Comparison of ENCODE assay signal across 21 cellular contexts in genomic region chr3:178950676-178951075, GRCh38.
DNase-seq lines count a peak whose midpoint lies in the region; ATAC-seq and TF ChIP-seq lines count a peak whose summit lies in the region.
"Had no signal": no experiment of that assay in that cellular context is flagged by ENCODE, and none has a peak within 500 bp of the region (broad histone marks: within the 10 kb centered on the region; RNA-seq: fewer than 3 reads in every experiment).

No MANE protein-coding gene starts in this region.

- peaks cover 7% of the 10 kb centered on the region for H3K4me1 Mint-ChIP-seq in activated CD8-positive, alpha-beta T cell treated with anti-CD3 and anti-CD28 coated beads for 36 hours (ENCODE audit: low read depth)
- no peaks in the 10 kb centered on the region for H3K4me1 Mint-ChIP-seq in activated CD8-positive, alpha-beta T cell treated with anti-CD3 and anti-CD28 coated beads, Interleukin-2, amount 10 ng/mL, durations not matched to agents 7 days and 5 days (ENCODE audit: low read depth)
- no peaks in the 10 kb centered on the region for H3K4me1 Mint-ChIP-seq in natural killer cell treated with Interleukin-12 subunit alpha and Interleukin-12 subunit beta and Interleukin-15 and Interleukin-18, amount 100 ng/mL, for 72 hours (ENCODE audit: low read depth in 2 of 2)
- H3K4me1 Mint-ChIP-seq: activated naive CD4-positive, alpha-beta T cell treated with anti-CD3 and anti-CD28 coated beads, Interleukin-2, amount 10 ng/mL, durations not matched to agents 7 days and 5 days; CD14-positive monocyte; naive thymus-derived CD8-positive, alpha-beta T cell had no signal

- CTCF ChIA-PET in activated CD8-positive, alpha-beta T cell treated with anti-CD3 and anti-CD28 coated beads for 36 hours (lab: Charles Lee): interaction anchor here (1.0 kb wide), 1 partner anchor 17 kb away, joined by 3 read pairs; no protein-coding TSS in a partner anchor
- CTCF ChIA-PET in activated CD8-positive, alpha-beta T cell treated with anti-CD3 and anti-CD28 coated beads, Interleukin-2, amount 10 ng/mL, durations not matched to agents 7 days and 5 days (lab: Charles Lee): no interaction called here

- H3K27me3 Mint-ChIP-seq in activated CD8-positive, alpha-beta T cell treated with anti-CD3 and anti-CD28 coated beads for 36 hours: no peaks in the 10 kb centered on the region
- H3K27me3 Mint-ChIP-seq in activated CD8-positive, alpha-beta T cell treated with anti-CD3 and anti-CD28 coated beads, Interleukin-2, amount 10 ng/mL, durations not matched to agents 7 days and 5 days (ENCODE audit: low read depth): no peaks in the 10 kb centered on the region
- H3K27me3 Mint-ChIP-seq in natural killer cell treated with Interleukin-12 subunit alpha and Interleukin-12 subunit beta and Interleukin-15 and Interleukin-18, amount 100 ng/mL, for 72 hours: no peaks in the 10 kb centered on the region
- H3K27me3 Mint-ChIP-seq: activated naive CD4-positive, alpha-beta T cell treated with anti-CD3 and anti-CD28 coated beads, Interleukin-2, amount 10 ng/mL, durations not matched to agents 7 days and 5 days had no signal

- intact Hi-C loops in activated CD8-positive, alpha-beta T cell treated with anti-CD3 and anti-CD28 coated beads for 36 hours (cut with micrococcal nuclease): no loop called here

- no peak for TF ChIP-seq CTCF in activated CD8-positive, alpha-beta T cell treated with anti-CD3 and anti-CD28 coated beads for 36 hours (IDR thresholded peaks at IDR 0.05)
- TF ChIP-seq CTCF in brain microvascular endothelial cell (IDR thresholded peaks at IDR 0.05; ENCODE audit: low read depth, low read length, missing control alignments): no peak
- no peak for TF ChIP-seq CTCF in kidney epithelial cell (IDR thresholded peaks at IDR 0.05; ENCODE audit: insufficient read depth, low read length, poor library complexity, severe bottlenecking)

- H3K27me3 ChIP-seq in brain microvascular endothelial cell (replicated peaks): no peaks in the 10 kb centered on the region
- no peaks in the 10 kb centered on the region for H3K27me3 ChIP-seq in kidney epithelial cell (ENCODE audit: control insufficient read depth, insufficient read depth, low read length)
- H3K27me3 ChIP-seq: SJSA1, vagina had no signal

- H3K36me3 ChIP-seq in brain microvascular endothelial cell (replicated peaks): no peaks in the 10 kb centered on the region
- no peaks in the 10 kb centered on the region for H3K36me3 ChIP-seq in kidney epithelial cell (ENCODE audit: control insufficient read depth, insufficient read depth, low read length)
- H3K36me3 ChIP-seq: SJSA1, vagina had no signal

- ATAC-seq in activated CD8-positive, alpha-beta T cell treated with anti-CD3 and anti-CD28 coated beads for 36 hours: peak; percentile 83
- no peak for ATAC-seq in activated CD8-positive, alpha-beta T cell treated with anti-CD3 and anti-CD28 coated beads, Interleukin-2, amount 10 ng/mL, durations not matched to agents 7 days and 5 days
- ATAC-seq in HG02981 (IDR thresholded peaks at IDR 0.05; ENCODE audit: unreplicated experiment): peak; percentile 39
- no peak for ATAC-seq in natural killer cell treated with Interleukin-12 subunit alpha and Interleukin-12 subunit beta and Interleukin-15 and Interleukin-18, amount 100 ng/mL, for 72 hours
- ATAC-seq: naive thymus-derived CD8-positive, alpha-beta T cell had no signal

- no peak overlapping the region for H3K27ac ChIP-seq in brain microvascular endothelial cell
- H3K27ac ChIP-seq: parathyroid adenoma, SJSA1, vagina had no signal

- H3K4me3 Mint-ChIP-seq in activated CD8-positive, alpha-beta T cell treated with anti-CD3 and anti-CD28 coated beads for 36 hours: no peak overlapping the region
- H3K4me3 Mint-ChIP-seq in activated CD8-positive, alpha-beta T cell treated with anti-CD3 and anti-CD28 coated beads, Interleukin-2, amount 10 ng/mL, durations not matched to agents 7 days and 5 days: no peak overlapping the region
- no peak overlapping the region for H3K4me3 Mint-ChIP-seq in natural killer cell treated with Interleukin-12 subunit alpha and Interleukin-12 subunit beta and Interleukin-15 and Interleukin-18, amount 100 ng/mL, for 72 hours
- H3K4me3 Mint-ChIP-seq: activated naive CD4-positive, alpha-beta T cell treated with anti-CD3 and anti-CD28 coated beads, Interleukin-2, amount 10 ng/mL, durations not matched to agents 7 days and 5 days; CD14-positive monocyte; naive thymus-derived CD8-positive, alpha-beta T cell had no signal

- H3K9me3 Mint-ChIP-seq in activated CD8-positive, alpha-beta T cell treated with anti-CD3 and anti-CD28 coated beads for 36 hours: peaks cover 15% of the 10 kb centered on the region
- H3K9me3 Mint-ChIP-seq in activated CD8-positive, alpha-beta T cell treated with anti-CD3 and anti-CD28 coated beads, Interleukin-2, amount 10 ng/mL, durations not matched to agents 7 days and 5 days (ENCODE audit: insufficient read depth): peaks cover 7% of the 10 kb centered on the region
- H3K9me3 Mint-ChIP-seq in natural killer cell treated with Interleukin-12 subunit alpha and Interleukin-12 subunit beta and Interleukin-15 and Interleukin-18, amount 100 ng/mL, for 72 hours: peaks cover 10% of the 10 kb centered on the region

- peak overlapping the region; percentile 16 for H3K27ac Mint-ChIP-seq in activated CD8-positive, alpha-beta T cell treated with anti-CD3 and anti-CD28 coated beads for 36 hours
- H3K27ac Mint-ChIP-seq in activated CD8-positive, alpha-beta T cell treated with anti-CD3 and anti-CD28 coated beads, Interleukin-2, amount 10 ng/mL, durations not matched to agents 7 days and 5 days: no peak overlapping the region
- H3K27ac Mint-ChIP-seq in natural killer cell treated with Interleukin-12 subunit alpha and Interleukin-12 subunit beta and Interleukin-15 and Interleukin-18, amount 100 ng/mL, for 72 hours: no peak overlapping the region
- H3K27ac Mint-ChIP-seq: activated naive CD4-positive, alpha-beta T cell treated with anti-CD3 and anti-CD28 coated beads, Interleukin-2, amount 10 ng/mL, durations not matched to agents 7 days and 5 days; CD14-positive monocyte; naive thymus-derived CD8-positive, alpha-beta T cell had no signal

- in situ Hi-C loops in brain microvascular endothelial cell (cut with HindIII; ENCODE audit: low pct_ligation_motif_present, low sequenced_read_pairs): loop anchor here (25.0 kb wide), 1 partner anchor 513 kb away; no protein-coding TSS in a partner anchor

- POLR2A ChIA-PET in activated CD8-positive, alpha-beta T cell treated with anti-CD3 and anti-CD28 coated beads for 36 hours (lab: Charles Lee): no interaction called here
- POLR2A ChIA-PET in activated CD8-positive, alpha-beta T cell treated with anti-CD3 and anti-CD28 coated beads, Interleukin-2, amount 10 ng/mL, durations not matched to agents 7 days and 5 days (lab: Charles Lee): no interaction called here

- DNase-seq in activated CD8-positive, alpha-beta T cell treated with anti-CD3 and anti-CD28 coated beads for 36 hours: peak; percentile 59
- no peak for DNase-seq in activated CD8-positive, alpha-beta T cell treated with anti-CD3 and anti-CD28 coated beads, Interleukin-2, amount 10 ng/mL, durations not matched to agents 7 days and 5 days
- DNase-seq in brain microvascular endothelial cell: peak; percentile 23
- peak; percentile 2 for DNase-seq in kidney epithelial cell (ENCODE audit: low read depth)
- DNase-seq in HuH-7.5 (ENCODE audit: low spot score): no peak
- no peak for DNase-seq in NCI-H2196 (lab: John Stamatoyannopoulos, UW; ENCODE audit: unreplicated experiment)
- no peak for DNase-seq in natural killer cell treated with Interleukin-12 subunit alpha and Interleukin-12 subunit beta and Interleukin-15 and Interleukin-18, amount 100 ng/mL, for 72 hours (ENCODE audit: low spot score)
- DNase-seq: activated CD4-positive, CD25-positive, alpha-beta regulatory T cell; activated naive CD4-positive, alpha-beta T cell treated with anti-CD3 and anti-CD28 coated beads, Interleukin-2, amount 10 ng/mL, durations not matched to agents 7 days and 5 days; GDM1; kidney glomerular epithelial cell; mesendoderm; naive thymus-derived CD8-positive, alpha-beta T cell; NCI-H1436 treated with DMSO at 0.1 percent for 48 hours; NCI-H774; OCI-M1 had no signal

- no peaks in the 10 kb centered on the region for H3K36me3 Mint-ChIP-seq in activated CD8-positive, alpha-beta T cell treated with anti-CD3 and anti-CD28 coated beads for 36 hours (ENCODE audit: low read depth)
- H3K36me3 Mint-ChIP-seq in activated CD8-positive, alpha-beta T cell treated with anti-CD3 and anti-CD28 coated beads, Interleukin-2, amount 10 ng/mL, durations not matched to agents 7 days and 5 days (ENCODE audit: low read depth): no peaks in the 10 kb centered on the region
- H3K36me3 Mint-ChIP-seq in natural killer cell treated with Interleukin-12 subunit alpha and Interleukin-12 subunit beta and Interleukin-15 and Interleukin-18, amount 100 ng/mL, for 72 hours: peaks cover 8% of the 10 kb centered on the region
- H3K36me3 Mint-ChIP-seq: activated naive CD4-positive, alpha-beta T cell treated with anti-CD3 and anti-CD28 coated beads, Interleukin-2, amount 10 ng/mL, durations not matched to agents 7 days and 5 days; CD14-positive monocyte had no signal

- H3K4me3 ChIP-seq in brain microvascular endothelial cell (ENCODE audit: low read depth, low read length): no peak overlapping the region
- no peak overlapping the region for H3K4me3 ChIP-seq in kidney epithelial cell (ENCODE audit: low read depth, low read length)
- H3K4me3 ChIP-seq: SJSA1, vagina had no signal

Comparison
In these comparisons a context has a peak if more than half of its experiments do, and no peak if none do; other contexts are left out.
1. ATAC-seq: peak in activated CD8-positive, alpha-beta T cell treated with anti-CD3 and anti-CD28 coated beads for 36 hours (single experiment) and HG02981 (single experiment); none in activated CD8-positive, alpha-beta T cell treated with anti-CD3 and anti-CD28 coated beads, Interleukin-2, amount 10 ng/mL, durations not matched to agents 7 days and 5 days (single experiment) and natural killer cell treated with Interleukin-12 subunit alpha and Interleukin-12 subunit beta and Interleukin-15 and Interleukin-18, amount 100 ng/mL, for 72 hours (0 of 2).
2. DNase-seq: peak in activated CD8-positive, alpha-beta T cell treated with anti-CD3 and anti-CD28 coated beads for 36 hours (single experiment), brain microvascular endothelial cell (single experiment) and kidney epithelial cell (single experiment); none in activated CD8-positive, alpha-beta T cell treated with anti-CD3 and anti-CD28 coated beads, Interleukin-2, amount 10 ng/mL, durations not matched to agents 7 days and 5 days (single experiment), HuH-7.5 (single experiment), NCI-H2196 (single experiment) and natural killer cell treated with Interleukin-12 subunit alpha and Interleukin-12 subunit beta and Interleukin-15 and Interleukin-18, amount 100 ng/mL, for 72 hours (single experiment).